9 cellular contexts compared by ENCODE assay signal in genomic region chr9:113343732-113344231, GRCh38. TPM values are rescaled to one million over a fixed set of nuclear protein-coding genes. Genes with fewer than 3 reads are reported as not detected.
A peak's percentile ranks its signal among the peaks of the same experiment; 100 is the strongest.
DNase-seq lines count a peak whose midpoint lies in the region; ATAC-seq and TF ChIP-seq lines count a peak whose summit lies in the region.
"Had no signal": no experiment of that assay in that cellular context is flagged by ENCODE, and none has a peak within 500 bp of the region (broad histone marks: within the 10 kb centered on the region; RNA-seq: fewer than 3 reads in every experiment).

No MANE protein-coding gene starts in this region.

- H3K4me3 ChIP-seq in OCI-LY1 (ENCODE audit: low read depth, low read length, poor library complexity, severe bottlenecking) (no peak overlapping the region), esophagus (ENCODE audit: low read depth in 1 of 2, low read length in 2 of 2) (no peak overlapping the region), neuronal stem cell (ENCODE audit: low read length in 2 of 2) (no peak overlapping the region)

- no peak overlapping the region for H3K23ac ChIP-seq in neuronal stem cell (ENCODE audit: low read depth, low read length, poor library complexity)

- no peak overlapping the region for H3K18ac ChIP-seq in neuronal stem cell (ENCODE audit: low read length)

- H3K27ac ChIP-seq in OCI-LY1 (ENCODE audit: low read depth, low read length, poor library complexity, severe bottlenecking) (peak overlapping the region; percentile 69), esophagus (ENCODE audit: low read depth in 2 of 2, low read length in 1 of 2) (peak overlapping the region; percentile 40 to 80), neuronal stem cell (replicated peaks; ENCODE audit: low read length) (no peak overlapping the region)

- H4K20me1 ChIP-seq in OCI-LY1 (ENCODE audit: insufficient read depth, low read length), result no peaks in the 10 kb centered on the region

- H3K79me1 ChIP-seq in neuronal stem cell (ENCODE audit: low read depth, low read length), result no peaks in the 10 kb centered on the region

- no peaks in the 10 kb centered on the region for H3K9me2 ChIP-seq in OCI-LY1 (ENCODE audit: low read depth, low read length)

- H3F3A ChIP-seq in OCI-LY1 (ENCODE audit: insufficient read depth, low read length), result 0 out of 2 replicates have a peak, but pooled peaks cover 7% of the 10 kb centered on the region

- H2AK5ac ChIP-seq in neuronal stem cell (ENCODE audit: low read depth, low read length), result no peak overlapping the region

- H4K8ac ChIP-seq in neuronal stem cell (ENCODE audit: low read depth, low read length), result no peak overlapping the region

- no peak overlapping the region for H3K14ac ChIP-seq in neuronal stem cell (ENCODE audit: low read length)

- H2BK15ac ChIP-seq in neuronal stem cell (ENCODE audit: low read length), result no peak overlapping the region

- H3K4me1 ChIP-seq in OCI-LY1 (ENCODE audit: insufficient read depth, low read length, severe bottlenecking), result peaks cover 48% of the 10 kb centered on the region
- peaks cover 3 to 4% of the 10 kb centered on the region in 2 donors for H3K4me1 ChIP-seq in esophagus (ENCODE audit: control insufficient read depth in 2 of 2, insufficient read depth in 2 of 2, low read length in 1 of 2)
- H3K4me1 ChIP-seq in neuronal stem cell (ENCODE audit: control insufficient read depth in 2 of 2, insufficient read depth in 1 of 2, low read depth in 1 of 2, low read length in 2 of 2), result peaks cover 0 to 3% of the 10 kb centered on the region in 2 donors

- H4K91ac ChIP-seq in neuronal stem cell (ENCODE audit: low read depth, low read length, poor library complexity), result no peak overlapping the region

- H2BK120ac ChIP-seq in neuronal stem cell (ENCODE audit: low read depth, low read length), result no peak overlapping the region

- H3K36me3 ChIP-seq in OCI-LY1 (ENCODE audit: insufficient read depth, low read length) (no peaks in the 10 kb centered on the region), esophagus (ENCODE audit: control insufficient read depth in 2 of 2, insufficient read depth in 2 of 2, low read length in 1 of 2) (no peaks in the 10 kb centered on the region), neuronal stem cell (replicated peaks in 1 of 2; ENCODE audit: control insufficient read depth in 2 of 2, insufficient read depth in 2 of 2, low read length in 2 of 2) (no peaks in the 10 kb centered on the region)

- H2BK5ac ChIP-seq in neuronal stem cell (ENCODE audit: low read length), result no peak overlapping the region

- peak overlapping the region; percentile 60; the same call in 1 of the 2 replicates for H2AFZ ChIP-seq in OCI-LY1 (ENCODE audit: low read length)
- peak overlapping the region; percentile 30 for H2AFZ ChIP-seq in neuronal stem cell (ENCODE audit: low read length)

- WGBS in esophagus, 2 donors, result 37 to 45% methylated on average over 1 of the region's 1 CpG
- no CpG with 5 or more reads among the region's 1 CpG for WGBS in neuronal stem cell (ENCODE audit: extremely low coverage in 2 of 2, insufficient read length in 2 of 2, insufficient replicate concordance in 1 of 2), 2 donors

- no peak for TF ChIP-seq CTCF in OCI-LY1 (IDR thresholded peaks at IDR 0.05; ENCODE audit: low read length)

- H2BK12ac ChIP-seq in neuronal stem cell (ENCODE audit: low read length), result no peak overlapping the region

- H3K9me3 ChIP-seq in OCI-LY1 (ENCODE audit: low read length) (no peaks in the 10 kb centered on the region), esophagus (ENCODE audit: control insufficient read depth in 2 of 2, insufficient read depth in 1 of 2, low read depth in 1 of 2, low read length in 1 of 2) (no peaks in the 10 kb centered on the region), neuronal stem cell (replicated peaks in 1 of 2; ENCODE audit: control insufficient read depth in 2 of 2, insufficient read depth in 1 of 2, low read depth in 1 of 2, low read length in 2 of 2) (no peaks in the 10 kb centered on the region)

- no peaks in the 10 kb centered on the region for H3K79me2 ChIP-seq in OCI-LY1 (ENCODE audit: insufficient read depth, low read length)

- peaks cover 4% of the 10 kb centered on the region; the same call in 1 of the 2 replicates for H3K27me3 ChIP-seq in OCI-LY1 (ENCODE audit: insufficient read depth, low read length)
- H3K27me3 ChIP-seq in esophagus (ENCODE audit: control insufficient read depth in 1 of 2, insufficient read depth in 2 of 2, low read length in 2 of 2), result no peaks in the 10 kb centered on the region
- H3K27me3 ChIP-seq in neuronal stem cell (ENCODE audit: control insufficient read depth in 3 of 3, insufficient read depth in 3 of 3, low read depth in 1 of 3, low read length in 3 of 3), result peaks cover 0 to 54% (median 7%) of the 10 kb centered on the region in 3 experiments

- H3K4ac ChIP-seq in neuronal stem cell (ENCODE audit: low read length), result no peak overlapping the region

- H3K9ac ChIP-seq in OCI-LY1 (ENCODE audit: low read length) (peak overlapping the region; percentile 9; the same call in 1 of the 2 replicates), neuronal stem cell (ENCODE audit: low read depth, low read length, poor library complexity) (no peak overlapping the region)

- H3K4me2 ChIP-seq in OCI-LY1 (ENCODE audit: low read length) (peak overlapping the region; percentile 27; the same call in 1 of the 2 replicates), neuronal stem cell (ENCODE audit: insufficient read depth, low read length, poor library complexity, severe bottlenecking) (no peak overlapping the region)

- DNase-seq in NCI-H2171 treated with DMSO at 0.1 percent for 48 hours (lab: John Stamatoyannopoulos, UW) (peak; percentile 29), NCI-H2171 (lab: John Stamatoyannopoulos, UW) (no peak), neuronal stem cell (ENCODE audit: low spot score) (no peak), HCEC 1CT (no peak)
- DNase-seq in NK-92 treated with Interleukin-12 subunit alpha and Interleukin-12 subunit beta, amount 100 ng/mL, for 24 hours (lab: John Stamatoyannopoulos, UW), result no peak

- no peak for ATAC-seq in HG03135 (IDR thresholded peaks at IDR 0.05; ENCODE audit: unreplicated experiment)
- ATAC-seq: Panc1 had no signal

RNA-seq across cellular contexts. Expression of gene WDR31, which starts 3.7 kb away (rescaled TPM):
- 1 to 10 TPM; 1.2 to 1.6 TPM for polyA plus RNA-seq in esophagus
- 2.3 TPM for polyA plus RNA-seq in neuronal stem cell (2013, experiment 1 of 2)
- 2.4 TPM for polyA plus RNA-seq in neuronal stem cell (2013, experiment 2 of 2)

RNA-seq across cellular contexts. Expression of gene BSPRY, which starts 5.6 kb away (rescaled TPM):
- 10 to 100 TPM; 17.2 to 27.5 TPM for polyA plus RNA-seq in esophagus
- 0.01 TPM for polyA plus RNA-seq in neuronal stem cell (2013, experiment 1 of 2)
- polyA plus RNA-seq in neuronal stem cell (2013, experiment 2 of 2), result 0.01 TPM

RNA-seq across cellular contexts. Expression of gene HDHD3, which starts 33.0 kb away (rescaled TPM):
- 10 to 100 TPM; 43.7 to 46.6 TPM for polyA plus RNA-seq in esophagus
- 10.3 TPM for polyA plus RNA-seq in neuronal stem cell (2013, experiment 1 of 2)
- 10.2 TPM for polyA plus RNA-seq in neuronal stem cell (2013, experiment 2 of 2)

RNA-seq across cellular contexts. Expression of gene RNF183, which starts 40.6 kb away (rescaled TPM):
- polyA plus RNA-seq in esophagus, result 1 to 10 TPM; 2.3 to 3.6 TPM
- polyA plus RNA-seq in neuronal stem cell (2013, experiment 1 of 2), result 0.13 TPM
- 0.25 TPM for polyA plus RNA-seq in neuronal stem cell (2013, experiment 2 of 2)

RNA-seq across cellular contexts. Expression of gene ALAD, which starts 57.3 kb away (rescaled TPM):
- 10 to 100 TPM; 38.4 TPM for polyA plus RNA-seq in esophagus
- polyA plus RNA-seq in neuronal stem cell (2013, experiment 1 of 2), result 18.9 TPM
- polyA plus RNA-seq in neuronal stem cell (2013, experiment 2 of 2), result 19.3 TPM
